In genomic region chr10:119680668-119681070, GRCh38 we compare ENCODE assay signal across 13 cellular contexts. TPM values are rescaled to one million over a fixed set of nuclear protein-coding genes. Genes with fewer than 3 reads are reported as not detected.
DNase-seq lines count a peak whose midpoint lies in the region; ATAC-seq lines count a peak whose summit lies in the region.
"Had no signal": no experiment of that assay in that cellular context is flagged by ENCODE, and none has a peak within 500 bp of the region (broad histone marks: within the 10 kb centered on the region; RNA-seq: fewer than 3 reads in every experiment).

No MANE protein-coding gene starts in this region.

- no peak overlapping the region for H3K9ac ChIP-seq in mesenchymal stem cell (ENCODE audit: low read length)

- H3K36me3 ChIP-seq in mesenchymal stem cell (ENCODE audit: control insufficient read depth in 1 of 2, insufficient read depth in 2 of 2, low read depth in 1 of 2, low read length in 2 of 2), result peaks cover 21 to 27% of the 10 kb centered on the region in 2 experiments

- H3K14ac ChIP-seq in mesenchymal stem cell (ENCODE audit: low read length in 2 of 2), result peak overlapping the region in 1 of 2 experiments; percentile 22

- H3K27me3 Mint-ChIP-seq in stimulated activated naive B cell treated with anti-CD40 and anti-IgM and Interleukin-4, amounts not matched to agents 10 μg/mL and 1 μg/mL and 100 μg/mL, for 72 hours, result peaks cover 14 to 26% of the 10 kb centered on the region in 2 donors

- H3K9me3 Mint-ChIP-seq in stimulated activated naive B cell treated with anti-CD40 and anti-IgM and Interleukin-4, amounts not matched to agents 10 μg/mL and 1 μg/mL and 100 μg/mL, for 72 hours, result no peaks in the 10 kb centered on the region
- H3K9me3 Mint-ChIP-seq: stimulated activated memory B cell treated with anti-CD40 and anti-IgM and Interleukin-4, amounts not matched to agents 10 μg/mL and 1 μg/mL and 100 μg/mL, for 72 hours had no signal

- H3K79me1 ChIP-seq in mesenchymal stem cell (replicated peaks; ENCODE audit: low read length, poor library complexity, severe bottlenecking), result peaks cover 11% of the 10 kb centered on the region

- H2BK12ac ChIP-seq in mesenchymal stem cell (ENCODE audit: low read length in 2 of 2), result no peak overlapping the region

- no peak overlapping the region for H2AK5ac ChIP-seq in mesenchymal stem cell (ENCODE audit: low read length, severe bottlenecking)

- H3K27me3 ChIP-seq in mesenchymal stem cell (ENCODE audit: control insufficient read depth in 1 of 2, insufficient read depth in 1 of 2, low read length in 2 of 2), result no peaks in the 10 kb centered on the region
- H3K27me3 ChIP-seq: hepatocyte had no signal

- WGBS in mesenchymal stem cell, result 85% methylated on average over 9 of the region's 9 CpGs

- peak overlapping the region; percentile 28 for H3K4me2 ChIP-seq in mesenchymal stem cell (ENCODE audit: low read length, poor library complexity, severe bottlenecking)
- H3K4me2 ChIP-seq: hepatocyte had no signal

- H2BK15ac ChIP-seq in mesenchymal stem cell (ENCODE audit: low read depth, poor library complexity, severe bottlenecking), result peak overlapping the region; percentile 36

- H3K23ac ChIP-seq in mesenchymal stem cell (ENCODE audit: low read length in 2 of 2), result no peak overlapping the region

- DNase-seq in Right ventricle myocardium inferior (ENCODE audit: missing footprints) (no peak), cardiac septum (ENCODE audit: low spot score) (no peak), dermis blood vessel endothelial cell (peak; percentile 57), mesenchymal stem cell (no peak), RKO (ENCODE audit: low spot score) (no peak), NCI-H2029 (lab: John Stamatoyannopoulos, UW) (no peak)
- no peak for DNase-seq in stimulated activated naive B cell treated with anti-CD40 and anti-IgM and Interleukin-4, amounts not matched to agents 10 μg/mL and 1 μg/mL and 100 μg/mL, for 72 hours
- DNase-seq: activated T-cell treated with anti-CD3 and anti-CD28 coated beads, Interleukin-2, amount 50 U/mL, for 48 hours; NCI-H82; stimulated activated CD4-positive, alpha-beta T cell treated with anti-CD3 and anti-CD28 coated beads, Interleukin-15, amount 100 ng/mL, for 24 hours had no signal

- peaks cover 27% of the 10 kb centered on the region for H3K4me1 ChIP-seq in mesenchymal stem cell (ENCODE audit: control insufficient read depth, insufficient read depth, low read depth, low read length)

- H3K4me3 ChIP-seq in mesenchymal stem cell (ENCODE audit: insufficient read depth in 1 of 2, low read depth in 1 of 2, low read length in 2 of 2), result no peak overlapping the region
- H3K4me3 ChIP-seq: hepatocyte had no signal

- H3K27ac ChIP-seq in mesenchymal stem cell (ENCODE audit: low read length, poor library complexity, severe bottlenecking), result peak overlapping the region; percentile 58
- H3K27ac ChIP-seq: hepatocyte had no signal

- H2BK120ac ChIP-seq in mesenchymal stem cell (ENCODE audit: low read depth, low read length), result no peak overlapping the region

- peak overlapping the region; percentile 27 for H4K8ac ChIP-seq in mesenchymal stem cell (ENCODE audit: low read length)

- H2AFZ ChIP-seq in mesenchymal stem cell (ENCODE audit: low read depth, low read length), result no peak overlapping the region
- H2AFZ ChIP-seq: hepatocyte had no signal

- no peak overlapping the region for H3K4me3 Mint-ChIP-seq in stimulated activated naive B cell treated with anti-CD40 and anti-IgM and Interleukin-4, amounts not matched to agents 10 μg/mL and 1 μg/mL and 100 μg/mL, for 72 hours
- H3K4me3 Mint-ChIP-seq: stimulated activated memory B cell treated with anti-CD40 and anti-IgM and Interleukin-4, amounts not matched to agents 10 μg/mL and 1 μg/mL and 100 μg/mL, for 72 hours had no signal

- peak; percentile 75 for ATAC-seq in Right ventricle myocardium inferior
- no peak for ATAC-seq in stimulated activated naive B cell treated with anti-CD40 and anti-IgM and Interleukin-4, amounts not matched to agents 10 μg/mL and 1 μg/mL and 100 μg/mL, for 72 hours (replicated peaks)
- no peak for ATAC-seq in GM21786 (IDR thresholded peaks at IDR 0.05; ENCODE audit: unreplicated experiment)
- ATAC-seq: stimulated activated memory B cell treated with anti-CD40 and anti-IgM and Interleukin-4, amounts not matched to agents 10 μg/mL and 1 μg/mL and 100 μg/mL, for 72 hours had no signal

- H3K4me1 Mint-ChIP-seq in stimulated activated naive B cell treated with anti-CD40 and anti-IgM and Interleukin-4, amounts not matched to agents 10 μg/mL and 1 μg/mL and 100 μg/mL, for 72 hours, result peaks cover 4 to 5% of the 10 kb centered on the region in 2 donors

- no peak overlapping the region for H3K4ac ChIP-seq in mesenchymal stem cell (ENCODE audit: low read depth in 1 of 2, low read length in 2 of 2)

- intact Hi-C loops in Right ventricle myocardium inferior (cut with DNase I), result no loop called here
- intact Hi-C loops in cardiac septum (cut with DNase I), result loop anchor here (10.0 kb wide), 1 partner anchor 174 kb away; no protein-coding TSS in a partner anchor

- peaks cover 7 to 12% of the 10 kb centered on the region in 2 donors for H3K36me3 Mint-ChIP-seq in stimulated activated naive B cell treated with anti-CD40 and anti-IgM and Interleukin-4, amounts not matched to agents 10 μg/mL and 1 μg/mL and 100 μg/mL, for 72 hours

- no peaks in the 10 kb centered on the region for H3K9me3 ChIP-seq in mesenchymal stem cell (ENCODE audit: control insufficient read depth, low read length)

- H4K91ac ChIP-seq in mesenchymal stem cell (ENCODE audit: low read length), result no peak overlapping the region

- H3K18ac ChIP-seq in mesenchymal stem cell (ENCODE audit: low read depth in 1 of 2, low read length in 2 of 2), result peak overlapping the region in 1 of 2 experiments; percentile 11

- no peak overlapping the region for H3K27ac Mint-ChIP-seq in stimulated activated naive B cell treated with anti-CD40 and anti-IgM and Interleukin-4, amounts not matched to agents 10 μg/mL and 1 μg/mL and 100 μg/mL, for 72 hours
- H3K27ac Mint-ChIP-seq: stimulated activated memory B cell treated with anti-CD40 and anti-IgM and Interleukin-4, amounts not matched to agents 10 μg/mL and 1 μg/mL and 100 μg/mL, for 72 hours had no signal

- no peak overlapping the region for H2BK5ac ChIP-seq in mesenchymal stem cell (ENCODE audit: low read depth, low read length, poor library complexity, severe bottlenecking)

RNA-seq across cellular contexts. Expression of gene BAG3, which starts 29.5 kb away (rescaled TPM):
- 152 TPM for total RNA-seq in Right ventricle myocardium inferior
- total RNA-seq in cardiac septum, result 172 TPM
- 7.5 and 15.5 TPM in 2 replicates for total RNA-seq in dermis blood vessel endothelial cell
- polyA plus RNA-seq in mesenchymal stem cell (2013, experiment 1 of 2), result 66.0 TPM
- 65.0 TPM for polyA plus RNA-seq in mesenchymal stem cell (2013, experiment 2 of 2)

RNA-seq across cellular contexts. Expression of gene INPP5F, which starts 45.2 kb away (rescaled TPM):
- 4.0 TPM for total RNA-seq in Right ventricle myocardium inferior
- 20.2 TPM for total RNA-seq in cardiac septum
- 12.9 and 20.8 TPM in 2 replicates for total RNA-seq in dermis blood vessel endothelial cell
- 24.1 TPM for polyA plus RNA-seq in mesenchymal stem cell (2013, experiment 1 of 2)
- 25.7 TPM for polyA plus RNA-seq in mesenchymal stem cell (2013, experiment 2 of 2)
